Comparison of ENCODE assay signal across 3 cellular contexts in genomic region chr12:118816296-118816695, GRCh38.
"Had no signal": no experiment of that assay in that cellular context is flagged by ENCODE, and none has a peak within 500 bp of the region (broad histone marks: within the 10 kb centered on the region; RNA-seq: fewer than 3 reads in every experiment).

No MANE protein-coding gene starts in this region.

- ATAC-seq: GM12878 had no signal

- H3K4me3 ChIP-seq: GM12878 had no signal

- DNase-seq: GDM1, GF-D8 had no signal
